In genomic region chr3:40477671-40478070, GRCh38 we compare ENCODE assay signal across 6 cellular contexts. TPM values are rescaled to one million over a fixed set of nuclear protein-coding genes. Genes with fewer than 3 reads are reported as not detected.
DNase-seq lines count a peak whose midpoint lies in the region; ATAC-seq lines count a peak whose summit lies in the region.

No MANE protein-coding gene starts in this region.

- peaks cover 26% of the 10 kb centered on the region for H3K36me3 Mint-ChIP-seq in T-helper 2 cell treated with Interferon-gamma antibody and Interleukin-4, amounts not matched to agents 5 μg/mL and 100 μg/mL, for 36 hours (ENCODE audit: low read depth)
- peaks cover 14% of the 10 kb centered on the region for H3K36me3 Mint-ChIP-seq in stimulated activated effector memory CD8-positive, alpha-beta T cell treated with anti-CD3 and anti-CD28 coated beads, Interleukin-12 subunit alpha, Interleukin-12 subunit beta, amount 100 ng/mL, for 72 hours

- DNase-seq in T-helper 2 cell treated with Interferon-gamma antibody and Interleukin-4, amounts not matched to agents 5 μg/mL and 100 μg/mL, for 36 hours (ENCODE audit: low spot score) = no peak
- DNase-seq in T-helper 2 cell (no peak), activated gamma-delta T cell treated with Interleukin-2 at 50 U/mL for 16 hours (no peak), HCEC 1CT (no peak)
- DNase-seq in stimulated activated effector memory CD8-positive, alpha-beta T cell treated with anti-CD3 and anti-CD28 coated beads, Interleukin-12 subunit alpha, Interleukin-12 subunit beta, amount 100 ng/mL, for 72 hours (ENCODE audit: low spot score in 2 of 2) = no peak

- peaks cover 32% of the 10 kb centered on the region for H3K4me1 Mint-ChIP-seq in T-helper 2 cell treated with Interferon-gamma antibody and Interleukin-4, amounts not matched to agents 5 μg/mL and 100 μg/mL, for 36 hours (ENCODE audit: low read depth)
- H3K4me1 Mint-ChIP-seq in stimulated activated effector memory CD8-positive, alpha-beta T cell treated with anti-CD3 and anti-CD28 coated beads, Interleukin-12 subunit alpha, Interleukin-12 subunit beta, amount 100 ng/mL, for 72 hours = peaks cover 26% of the 10 kb centered on the region

- H3K9me3 Mint-ChIP-seq in T-helper 2 cell treated with Interferon-gamma antibody and Interleukin-4, amounts not matched to agents 5 μg/mL and 100 μg/mL, for 36 hours = no peaks in the 10 kb centered on the region
- H3K9me3 Mint-ChIP-seq in stimulated activated effector memory CD8-positive, alpha-beta T cell treated with anti-CD3 and anti-CD28 coated beads, Interleukin-12 subunit alpha, Interleukin-12 subunit beta, amount 100 ng/mL, for 72 hours = no peaks in the 10 kb centered on the region

- peaks cover 2% of the 10 kb centered on the region for H3K27me3 Mint-ChIP-seq in T-helper 2 cell treated with Interferon-gamma antibody and Interleukin-4, amounts not matched to agents 5 μg/mL and 100 μg/mL, for 36 hours (ENCODE audit: low read depth)

- H3K4me3 Mint-ChIP-seq in T-helper 2 cell treated with Interferon-gamma antibody and Interleukin-4, amounts not matched to agents 5 μg/mL and 100 μg/mL, for 36 hours = peak overlapping the region; percentile 89
- peak overlapping the region; percentile 87 for H3K4me3 Mint-ChIP-seq in stimulated activated effector memory CD8-positive, alpha-beta T cell treated with anti-CD3 and anti-CD28 coated beads, Interleukin-12 subunit alpha, Interleukin-12 subunit beta, amount 100 ng/mL, for 72 hours

- ATAC-seq in esophagus mucosa = peak; percentile 48
- no peak for ATAC-seq in stimulated activated effector memory CD8-positive, alpha-beta T cell treated with anti-CD3 and anti-CD28 coated beads, Interleukin-12 subunit alpha, Interleukin-12 subunit beta, amount 100 ng/mL, for 72 hours

- peak overlapping the region; percentile 87 for H3K27ac Mint-ChIP-seq in T-helper 2 cell treated with Interferon-gamma antibody and Interleukin-4, amounts not matched to agents 5 μg/mL and 100 μg/mL, for 36 hours
- peak overlapping the region; percentile 97 for H3K27ac Mint-ChIP-seq in stimulated activated effector memory CD8-positive, alpha-beta T cell treated with anti-CD3 and anti-CD28 coated beads, Interleukin-12 subunit alpha, Interleukin-12 subunit beta, amount 100 ng/mL, for 72 hours

RNA-seq across cellular contexts. Expression of gene ZNF619, which starts 0.7 kb away (rescaled TPM):
- total RNA-seq in esophagus mucosa = 3.6 TPM

RNA-seq across cellular contexts. Expression of gene RPL14, which starts 20.5 kb away (rescaled TPM):
- 1,667 TPM for total RNA-seq in esophagus mucosa

RNA-seq across cellular contexts. Expression of gene ZNF620, which starts 28.2 kb away (rescaled TPM):
- total RNA-seq in esophagus mucosa = 0.56 TPM

RNA-seq across cellular contexts. Expression of gene ZNF621, which starts 47.1 kb away (rescaled TPM):
- total RNA-seq in esophagus mucosa = 11.5 TPM
